In the genomic region with DNA sequence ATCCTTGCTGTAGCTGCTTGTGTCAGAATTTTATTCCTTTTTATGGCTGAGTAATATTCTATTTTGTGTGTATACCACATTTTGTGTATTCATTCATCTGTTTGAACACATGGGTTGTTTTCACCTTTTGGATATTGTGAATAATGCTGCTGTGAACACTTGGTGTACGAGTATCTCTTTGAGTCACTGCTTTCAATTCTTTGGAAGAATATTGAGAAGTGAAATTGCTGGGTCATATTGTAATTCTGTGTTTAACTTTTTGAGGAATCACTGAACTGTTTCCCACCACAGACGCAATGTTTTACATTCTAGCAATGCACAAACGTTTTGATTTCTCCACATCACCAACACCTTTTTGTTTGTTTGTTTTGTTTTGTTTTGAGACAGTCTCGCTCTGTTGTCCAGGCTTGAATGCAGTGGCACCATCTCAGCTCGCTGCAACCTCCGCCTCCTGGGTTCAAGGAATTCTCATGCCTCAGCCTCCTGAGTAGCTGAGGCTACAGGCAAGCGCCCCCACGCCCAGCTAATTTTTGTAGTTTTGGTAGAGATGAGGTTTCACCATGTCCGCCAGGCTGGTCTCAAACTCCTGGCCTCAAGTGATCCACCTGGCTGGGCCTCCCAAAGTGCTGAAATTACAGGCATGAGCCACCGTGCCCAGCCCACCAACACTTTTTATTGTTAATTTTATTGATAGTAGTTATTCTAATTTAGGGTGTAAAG, we compare ENCODE assay signal across 21 cellular contexts. TPM values are rescaled to one million over a fixed set of nuclear protein-coding genes. Genes with fewer than 3 reads are reported as not detected.
"Had no signal": no experiment of that assay in that cellular context is flagged by ENCODE, and none has a peak within 500 bp of the region (broad histone marks: within the 10 kb centered on the region; RNA-seq: fewer than 3 reads in every experiment).

No MANE protein-coding gene starts in this region.

- H3K4me3 Mint-ChIP-seq: naive thymus-derived CD8-positive, alpha-beta T cell had no signal

- H3K36me3 Mint-ChIP-seq: naive thymus-derived CD8-positive, alpha-beta T cell had no signal

- H3K4me2 ChIP-seq: hepatocyte had no signal

- H3K4me1 ChIP-seq: psoas muscle, right lobe of liver, stomach had no signal

- H3K27ac Mint-ChIP-seq: naive thymus-derived CD8-positive, alpha-beta T cell had no signal

- H3K4me3 ChIP-seq: coronary artery, dorsolateral prefrontal cortex, hepatocyte, mucosa of descending colon, psoas muscle, right lobe of liver, stomach, thoracic aorta had no signal

- H3K79me2 ChIP-seq: hepatocyte had no signal

- H2AFZ ChIP-seq: hepatocyte had no signal

- H3K9me3 ChIP-seq: mucosa of descending colon, neutrophil had no signal

- ATAC-seq: left colon; left ventricle myocardium superior; mucosa of descending colon; naive thymus-derived CD8-positive, alpha-beta T cell; psoas muscle; right lobe of liver had no signal

- H3K4me1 Mint-ChIP-seq: naive thymus-derived CD8-positive, alpha-beta T cell had no signal

- H3K27ac ChIP-seq: coronary artery, dorsolateral prefrontal cortex, hepatocyte, neutrophil, psoas muscle, right lobe of liver, stomach, thoracic aorta had no signal

- H3K27me3 ChIP-seq: right lobe of liver had no signal

- DNase-seq: dorsolateral prefrontal cortex; effector CD8-positive, alpha-beta T cell; foreskin melanocyte; left colon; left ventricle myocardium superior; mucosa of descending colon; naive thymus-derived CD8-positive, alpha-beta T cell; psoas muscle; retina; stimulated activated CD4-positive, alpha-beta T cell treated with anti-CD3 and anti-CD28 coated beads, Interleukin-4, amount 100 ng/mL, for 24 hours; stimulated activated naive CD4-positive, alpha-beta T cell; stomach; substantia nigra; trophoblast cell had no signal

- H3K36me3 ChIP-seq: neutrophil, right lobe of liver, stomach, thoracic aorta had no signal

RNA-seq across cellular contexts. Expression of gene CPXM1, which starts 21.7 kb away (rescaled TPM):
- total RNA-seq: thoracic aorta had no signal

RNA-seq across cellular contexts. Expression of gene C20orf141, which starts 36.0 kb away (rescaled TPM):
- total RNA-seq: dorsolateral prefrontal cortex; hepatocyte; kidney epithelial cell; left colon; left ventricle myocardium superior; lung microvascular endothelial cell; mucosa of descending colon; naive thymus-derived CD8-positive, alpha-beta T cell; psoas muscle; right lobe of liver; stomach; thoracic aorta had no signal

RNA-seq across cellular contexts. Expression of gene TMEM239, which starts 37.4 kb away (rescaled TPM):
- total RNA-seq: dorsolateral prefrontal cortex; hepatocyte; kidney epithelial cell; left colon; left ventricle myocardium superior; lung microvascular endothelial cell; mucosa of descending colon; naive thymus-derived CD8-positive, alpha-beta T cell; psoas muscle; right lobe of liver; thoracic aorta had no signal
